ENCODE assay signal across 8 cellular contexts in genomic region chr12:68587448-68587873, GRCh38. TPM values are rescaled to one million over a fixed set of nuclear protein-coding genes. Genes with fewer than 3 reads are reported as not detected.
DNase-seq lines count a peak whose midpoint lies in the region; ATAC-seq, FAIRE-seq and TF ChIP-seq lines count a peak whose summit lies in the region.

No MANE protein-coding gene starts in this region.

- DNase-seq in NB4 (ENCODE audit: low read depth) (peak; percentile 93), endothelial cell of umbilical vein (ENCODE audit: low read depth, low spot score) (no peak), NK-92 (lab: John Stamatoyannopoulos, UW; ENCODE audit: unreplicated experiment) (no peak), NCI-H524 treated with DMSO at 0.1 percent for 48 hours (lab: John Stamatoyannopoulos, UW) (no peak), NCI-H1092 (lab: John Stamatoyannopoulos, UW) (no peak), mesothelial cell of epicardium (ENCODE audit: low spot score in 2 of 2, unreplicated experiment in 2 of 2) (no peak)

- peaks cover 31% of the 10 kb centered on the region for H3K9me3 Mint-ChIP-seq in mesothelial cell of epicardium

- H3K36me3 ChIP-seq in DOHH2 (ENCODE audit: control insufficient read depth, low read length) (no peaks in the 10 kb centered on the region), endothelial cell of umbilical vein (ENCODE audit: control insufficient read depth in 2 of 2, extremely low read depth in 1 of 2, insufficient read depth in 2 of 2, low read length in 2 of 2) (no peaks in the 10 kb centered on the region)

- intact Hi-C loops in endothelial cell of umbilical vein (cut with micrococcal nuclease) = no loop called here

- H3K27me3 Mint-ChIP-seq in mesothelial cell of epicardium (ENCODE audit: low read depth) = no peaks in the 10 kb centered on the region

- no peaks in the 10 kb centered on the region for H3K9me1 ChIP-seq in endothelial cell of umbilical vein (replicated peaks; ENCODE audit: control insufficient read depth, extremely low read depth, insufficient read depth, low read length)

- POLR2A ChIA-PET in endothelial cell of umbilical vein (lab: Charles Lee) = interaction anchor here (0.7 kb wide), 1 partner anchor 481 kb away, joined by 4 read pairs; no protein-coding TSS in a partner anchor

- H3K4me2 ChIP-seq in DOHH2 (ENCODE audit: low read length) (peak overlapping the region; percentile 3; the same call in 1 of the 2 replicates), endothelial cell of umbilical vein (ENCODE audit: insufficient read depth, low read length) (no peak overlapping the region)

- peaks cover 7% of the 10 kb centered on the region for H3K36me3 Mint-ChIP-seq in mesothelial cell of epicardium

- no peak overlapping the region for H3K4me3 ChIP-seq in DOHH2 (ENCODE audit: low read length)
- H3K4me3 ChIP-seq in NB4 (ENCODE audit: low read depth, low read length) = no peak overlapping the region
- H3K4me3 ChIP-seq in endothelial cell of umbilical vein (replicated peaks in 1 of 3; ENCODE audit: insufficient read depth in 1 of 3, low read depth in 1 of 3, low read length in 3 of 3) = no peak overlapping the region

- dilution Hi-C loops in endothelial cell of umbilical vein (cut with MboI; ENCODE audit: extremely low pct_ligation_motif_present, low sequenced_read_pairs) = no loop called here

- H3K9me2 ChIP-seq in DOHH2 (replicated peaks; ENCODE audit: control insufficient read depth, low read length) = no peaks in the 10 kb centered on the region

- no peaks in the 10 kb centered on the region; the same call in 1 of the 2 replicates for H3F3A ChIP-seq in DOHH2 (ENCODE audit: control insufficient read depth, insufficient read depth)

- H3K9me3 ChIP-seq in DOHH2 (ENCODE audit: control insufficient read depth, insufficient read depth, low read length) (peaks cover 21% of the 10 kb centered on the region; the same call in 1 of the 2 replicates), endothelial cell of umbilical vein (replicated peaks; ENCODE audit: control insufficient read depth, insufficient read depth, low read length) (no peaks in the 10 kb centered on the region)

- no peaks in the 10 kb centered on the region for H4K20me1 ChIP-seq in DOHH2 (ENCODE audit: control insufficient read depth, insufficient read depth, low read depth, low read length)
- H4K20me1 ChIP-seq in endothelial cell of umbilical vein (replicated peaks; ENCODE audit: control insufficient read depth, extremely low read depth, insufficient read depth, low read length) = no peaks in the 10 kb centered on the region

- no TSS peak for BruUV-seq in endothelial cell of umbilical vein (replicated peaks; lab: Mats Ljungman, UMichigan)

- no peak overlapping the region for H3K27ac Mint-ChIP-seq in mesothelial cell of epicardium

- H3K27ac ChIP-seq in DOHH2 (ENCODE audit: low read depth, low read length) (no peak overlapping the region), endothelial cell of umbilical vein (ENCODE audit: insufficient read depth, low read depth, low read length) (no peak overlapping the region)

- H3K4me1 Mint-ChIP-seq in mesothelial cell of epicardium = peaks cover 1% of the 10 kb centered on the region

- no peaks in the 10 kb centered on the region for H3K79me2 ChIP-seq in DOHH2 (ENCODE audit: control insufficient read depth, low read length)
- no peaks in the 10 kb centered on the region for H3K79me2 ChIP-seq in endothelial cell of umbilical vein (ENCODE audit: control insufficient read depth, insufficient read depth, low read length)

- H2AFZ ChIP-seq in endothelial cell of umbilical vein (ENCODE audit: low read depth, low read length) = no peak overlapping the region

- H3K4me1 ChIP-seq in DOHH2 (ENCODE audit: control insufficient read depth, low read length) = peaks cover 33% of the 10 kb centered on the region
- H3K4me1 ChIP-seq in endothelial cell of umbilical vein (ENCODE audit: control insufficient read depth, extremely low read depth, insufficient read depth, low read length) = no peaks in the 10 kb centered on the region

- ATAC-seq in GM21619 (IDR thresholded peaks at IDR 0.05; ENCODE audit: unreplicated experiment) = peak; percentile 73

- no peak for TF ChIP-seq POLR2A in NB4 (IDR thresholded peaks at IDR 0.05; ENCODE audit: extremely low read depth, insufficient read length)
- TF ChIP-seq POLR2A in endothelial cell of umbilical vein (IDR thresholded peaks at IDR 0.05; ENCODE audit: low read depth, low read length) = no peak

- H3K27me3 ChIP-seq in DOHH2 (ENCODE audit: control insufficient read depth, low read length) = no peaks in the 10 kb centered on the region
- H3K27me3 ChIP-seq in endothelial cell of umbilical vein (ENCODE audit: control insufficient read depth in 2 of 2, insufficient read depth in 2 of 2, low read length in 2 of 2) = no peaks in the 10 kb centered on the region

- FAIRE-seq in endothelial cell of umbilical vein (lab: Jason Lieb, UNC) = peak; percentile 15

- TF ChIP-seq CTCF in DOHH2 (IDR thresholded peaks at IDR 0.05; ENCODE audit: low read depth, low read length, poor library complexity, severe bottlenecking) (no peak), NB4 (IDR thresholded peaks at IDR 0.05; ENCODE audit: low read depth, low read length) (no peak), endothelial cell of umbilical vein (IDR thresholded peaks at IDR 0.05; ENCODE audit: extremely low read depth in 1 of 2, insufficient read depth in 1 of 2, low read depth in 1 of 2, low read length in 2 of 2) (no peak), mesothelial cell of epicardium (IDR thresholded peaks at IDR 0.05; ENCODE audit: unreplicated experiment) (no peak)

- no peak overlapping the region for H3K4me3 Mint-ChIP-seq in mesothelial cell of epicardium

- CTCF ChIA-PET in endothelial cell of umbilical vein (lab: Charles Lee) = interaction anchor here (1.1 to 1.6 kb wide), 3 partner anchors 9 to 19 kb away, joined by 3 to 5 read pairs (median 3); no protein-coding TSS in a partner anchor

- no peak overlapping the region for H3K9ac ChIP-seq in endothelial cell of umbilical vein (replicated peaks; ENCODE audit: extremely low read depth, insufficient read depth, low read length)

TF ChIP-seq in endothelial cell of umbilical vein, 7 proteins besides CTCF, POLR2A, EP300 and RAD21:
- no peak for TF ChIP-seq MAX (IDR thresholded peaks at IDR 0.05; ENCODE audit: insufficient read depth, insufficient read length)
- TF ChIP-seq FOS (IDR thresholded peaks at IDR 0.05; ENCODE audit: borderline replicate concordance, insufficient read depth, low read length) = no peak
- no peak for TF ChIP-seq POLR2AphosphoS5 (IDR thresholded peaks at IDR 0.05; ENCODE audit: insufficient read depth, low read depth, low read length)
- TF ChIP-seq EZH2 (IDR thresholded peaks at IDR 0.05; ENCODE audit: borderline replicate concordance, low read depth, low read length, severe bottlenecking) = no peak
- no peak for TF ChIP-seq GATA2 (IDR thresholded peaks at IDR 0.05; ENCODE audit: insufficient read depth, insufficient read length, low read depth, low read length)
- no peak for TF ChIP-seq MYC (IDR thresholded peaks at IDR 0.05; ENCODE audit: low read depth, low read length)
- no peak for TF ChIP-seq JUN (IDR thresholded peaks at IDR 0.05; ENCODE audit: borderline replicate concordance, insufficient read depth, insufficient read length, low read depth)
TF ChIP-seq in endothelial cell of umbilical vein: peak in this region for 0.

RNA-seq across cellular contexts. Expression of gene RAP1B, which starts 23.2 kb away (rescaled TPM):
- 174 and 186 TPM in 2 replicates for total RNA-seq in endothelial cell of umbilical vein
- 95.7 and 147 TPM in 2 replicates for polyA plus RNA-seq in endothelial cell of umbilical vein
- 134 and 158 TPM in 2 replicates for polyA plus RNA-seq in endothelial cell of umbilical vein (2011; cell fraction: cytosol; rRNA removed)
- 79.7 and 107 TPM in 2 replicates for polyA plus RNA-seq in endothelial cell of umbilical vein (2011; cell fraction: nucleus; rRNA removed)
- 241 and 294 TPM in 2 replicates for polyA plus RNA-seq in endothelial cell of umbilical vein (2012)
- polyA minus RNA-seq in endothelial cell of umbilical vein = 67.5 and 82.2 TPM in 2 replicates
- 82.6 TPM for polyA minus RNA-seq in endothelial cell of umbilical vein (2011; cell fraction: cytosol; rRNA and poly(A)+ RNA removed)
- 64.4 and 94.8 TPM in 2 replicates for polyA minus RNA-seq in endothelial cell of umbilical vein (2011; cell fraction: nucleus; rRNA and poly(A)+ RNA removed)
- total RNA-seq in mesothelial cell of epicardium = 107 to 114 TPM (median 110 TPM) in 3 replicates
